1 cellular context compared by ENCODE assay signal in genomic region chr1:178418284-178418955, GRCh38.
TF ChIP-seq lines count a peak whose summit lies in the region.

No MANE protein-coding gene starts in this region.

TF ChIP-seq in GM12878, 131 proteins besides CTCF, POLR2A, EP300 and RAD21 (continued from another document):
- TF ChIP-seq TCF3 (IDR thresholded peaks at IDR 0.05; ENCODE audit: borderline replicate concordance, insufficient read depth, low read depth, low read length) (no peak), FOXK2 (IDR thresholded peaks at IDR 0.05) (no peak), RELA (IDR thresholded peaks at IDR 0.05; ENCODE audit: borderline replicate concordance, partially characterized antibody) (no peak), RB1 (IDR thresholded peaks at IDR 0.05; ENCODE audit: borderline replicate concordance) (no peak), ZNF384 (IDR thresholded peaks at IDR 0.05; ENCODE audit: borderline replicate concordance, low read depth, low read length) (no peak), MXI1 (IDR thresholded peaks at IDR 0.05; ENCODE audit: low read depth, low read length) (no peak), BHLHE40 (IDR thresholded peaks at IDR 0.05; ENCODE audit: borderline replicate concordance in 1 of 2, low read depth in 2 of 2, low read length in 1 of 2) (peak in 1 of 2 experiments; percentile 81; a peak in 2 of 4 replicates), ZBED1 (IDR thresholded peaks at IDR 0.05; ENCODE audit: borderline replicate concordance) (no peak), GATAD2B (conservative IDR thresholded peaks at IDR 0.05; ENCODE audit: low read depth) (no peak), NFXL1 (IDR thresholded peaks at IDR 0.05; ENCODE audit: borderline replicate concordance) (no peak), ZNF687 (IDR thresholded peaks at IDR 0.05) (0 out of 2 replicates have a peak, but pooled peaks have one; percentile 19), SMARCA5 (IDR thresholded peaks at IDR 0.05) (no peak), SREBF1 (IDR thresholded peaks at IDR 0.05; ENCODE audit: low read length) (no peak), SMAD5 (IDR thresholded peaks at IDR 0.05; ENCODE audit: low read depth) (no peak), POU2F2 (IDR thresholded peaks at IDR 0.05; ENCODE audit: borderline replicate concordance, low read depth, low read length) (no peak), CHD4 (IDR thresholded peaks at IDR 0.05) (no peak), RAD51 (IDR thresholded peaks at IDR 0.05) (peak; percentile 99), ZSCAN29 (IDR thresholded peaks at IDR 0.05) (no peak), MYC (IDR thresholded peaks at IDR 0.05; ENCODE audit: insufficient read depth, insufficient read length, insufficient replicate concordance, low read length, severe bottlenecking) (no peak), SPI1 (IDR thresholded peaks at IDR 0.05; ENCODE audit: borderline replicate concordance, insufficient read depth, low read depth, low read length) (peak; percentile 65), PML (IDR thresholded peaks at IDR 0.05; ENCODE audit: low read length) (no peak), BMI1 (IDR thresholded peaks at IDR 0.05; ENCODE audit: borderline replicate concordance) (no peak), PRDM15 (CRISPR knock-in tag; IDR thresholded peaks at IDR 0.05) (peak; percentile 57; the same call in 1 of the 2 replicates), CBX3 (IDR thresholded peaks at IDR 0.05; ENCODE audit: borderline replicate concordance, low read depth) (no peak), MTA3 (IDR thresholded peaks at IDR 0.05; ENCODE audit: borderline replicate concordance, low read length) (no peak), YY1 (IDR thresholded peaks at IDR 0.05; ENCODE audit: low read depth, low read length) (no peak), YBX1 (IDR thresholded peaks at IDR 0.05) (no peak), TCF12 (IDR thresholded peaks at IDR 0.05; ENCODE audit: low read depth, low read length) (no peak)
- TF ChIP-seq, protein P1, sequence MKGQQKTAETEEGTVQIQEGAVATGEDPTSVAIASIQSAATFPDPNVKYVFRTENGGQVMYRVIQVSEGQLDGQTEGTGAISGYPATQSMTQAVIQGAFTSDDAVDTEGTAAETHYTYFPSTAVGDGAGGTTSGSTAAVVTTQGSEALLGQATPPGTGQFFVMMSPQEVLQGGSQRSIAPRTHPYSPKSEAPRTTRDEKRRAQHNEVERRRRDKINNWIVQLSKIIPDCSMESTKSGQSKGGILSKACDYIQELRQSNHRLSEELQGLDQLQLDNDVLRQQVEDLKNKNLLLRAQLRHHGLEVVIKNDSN (IDR thresholded peaks at IDR 0.05; ENCODE audit: borderline replicate concordance, extremely low read length, insufficient read depth, low read depth, low read length): no peak
- TF ChIP-seq, protein P2, sequence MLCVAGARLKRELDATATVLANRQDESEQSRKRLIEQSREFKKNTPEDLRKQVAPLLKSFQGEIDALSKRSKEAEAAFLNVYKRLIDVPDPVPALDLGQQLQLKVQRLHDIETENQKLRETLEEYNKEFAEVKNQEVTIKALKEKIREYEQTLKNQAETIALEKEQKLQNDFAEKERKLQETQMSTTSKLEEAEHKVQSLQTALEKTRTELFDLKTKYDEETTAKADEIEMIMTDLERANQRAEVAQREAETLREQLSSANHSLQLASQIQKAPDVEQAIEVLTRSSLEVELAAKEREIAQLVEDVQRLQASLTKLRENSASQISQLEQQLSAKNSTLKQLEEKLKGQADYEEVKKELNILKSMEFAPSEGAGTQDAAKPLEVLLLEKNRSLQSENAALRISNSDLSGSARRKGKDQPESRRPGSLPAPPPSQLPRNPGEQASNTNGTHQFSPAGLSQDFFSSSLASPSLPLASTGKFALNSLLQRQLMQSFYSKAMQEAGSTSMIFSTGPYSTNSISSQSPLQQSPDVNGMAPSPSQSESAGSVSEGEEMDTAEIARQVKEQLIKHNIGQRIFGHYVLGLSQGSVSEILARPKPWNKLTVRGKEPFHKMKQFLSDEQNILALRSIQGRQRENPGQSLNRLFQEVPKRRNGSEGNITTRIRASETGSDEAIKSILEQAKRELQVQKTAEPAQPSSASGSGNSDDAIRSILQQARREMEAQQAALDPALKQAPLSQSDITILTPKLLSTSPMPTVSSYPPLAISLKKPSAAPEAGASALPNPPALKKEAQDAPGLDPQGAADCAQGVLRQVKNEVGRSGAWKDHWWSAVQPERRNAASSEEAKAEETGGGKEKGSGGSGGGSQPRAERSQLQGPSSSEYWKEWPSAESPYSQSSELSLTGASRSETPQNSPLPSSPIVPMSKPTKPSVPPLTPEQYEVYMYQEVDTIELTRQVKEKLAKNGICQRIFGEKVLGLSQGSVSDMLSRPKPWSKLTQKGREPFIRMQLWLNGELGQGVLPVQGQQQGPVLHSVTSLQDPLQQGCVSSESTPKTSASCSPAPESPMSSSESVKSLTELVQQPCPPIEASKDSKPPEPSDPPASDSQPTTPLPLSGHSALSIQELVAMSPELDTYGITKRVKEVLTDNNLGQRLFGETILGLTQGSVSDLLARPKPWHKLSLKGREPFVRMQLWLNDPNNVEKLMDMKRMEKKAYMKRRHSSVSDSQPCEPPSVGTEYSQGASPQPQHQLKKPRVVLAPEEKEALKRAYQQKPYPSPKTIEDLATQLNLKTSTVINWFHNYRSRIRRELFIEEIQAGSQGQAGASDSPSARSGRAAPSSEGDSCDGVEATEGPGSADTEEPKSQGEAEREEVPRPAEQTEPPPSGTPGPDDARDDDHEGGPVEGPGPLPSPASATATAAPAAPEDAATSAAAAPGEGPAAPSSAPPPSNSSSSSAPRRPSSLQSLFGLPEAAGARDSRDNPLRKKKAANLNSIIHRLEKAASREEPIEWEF (IDR thresholded peaks at IDR 0.05; ENCODE audit: insufficient replicate concordance, low read depth, low read length): no peak
- TF ChIP-seq, protein P3, sequence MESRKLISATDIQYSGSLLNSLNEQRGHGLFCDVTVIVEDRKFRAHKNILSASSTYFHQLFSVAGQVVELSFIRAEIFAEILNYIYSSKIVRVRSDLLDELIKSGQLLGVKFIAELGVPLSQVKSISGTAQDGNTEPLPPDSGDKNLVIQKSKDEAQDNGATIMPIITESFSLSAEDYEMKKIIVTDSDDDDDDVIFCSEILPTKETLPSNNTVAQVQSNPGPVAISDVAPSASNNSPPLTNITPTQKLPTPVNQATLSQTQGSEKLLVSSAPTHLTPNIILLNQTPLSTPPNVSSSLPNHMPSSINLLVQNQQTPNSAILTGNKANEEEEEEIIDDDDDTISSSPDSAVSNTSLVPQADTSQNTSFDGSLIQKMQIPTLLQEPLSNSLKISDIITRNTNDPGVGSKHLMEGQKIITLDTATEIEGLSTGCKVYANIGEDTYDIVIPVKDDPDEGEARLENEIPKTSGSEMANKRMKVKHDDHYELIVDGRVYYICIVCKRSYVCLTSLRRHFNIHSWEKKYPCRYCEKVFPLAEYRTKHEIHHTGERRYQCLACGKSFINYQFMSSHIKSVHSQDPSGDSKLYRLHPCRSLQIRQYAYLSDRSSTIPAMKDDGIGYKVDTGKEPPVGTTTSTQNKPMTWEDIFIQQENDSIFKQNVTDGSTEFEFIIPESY (IDR thresholded peaks at IDR 0.05): no peak
- TF ChIP-seq, protein P4, sequence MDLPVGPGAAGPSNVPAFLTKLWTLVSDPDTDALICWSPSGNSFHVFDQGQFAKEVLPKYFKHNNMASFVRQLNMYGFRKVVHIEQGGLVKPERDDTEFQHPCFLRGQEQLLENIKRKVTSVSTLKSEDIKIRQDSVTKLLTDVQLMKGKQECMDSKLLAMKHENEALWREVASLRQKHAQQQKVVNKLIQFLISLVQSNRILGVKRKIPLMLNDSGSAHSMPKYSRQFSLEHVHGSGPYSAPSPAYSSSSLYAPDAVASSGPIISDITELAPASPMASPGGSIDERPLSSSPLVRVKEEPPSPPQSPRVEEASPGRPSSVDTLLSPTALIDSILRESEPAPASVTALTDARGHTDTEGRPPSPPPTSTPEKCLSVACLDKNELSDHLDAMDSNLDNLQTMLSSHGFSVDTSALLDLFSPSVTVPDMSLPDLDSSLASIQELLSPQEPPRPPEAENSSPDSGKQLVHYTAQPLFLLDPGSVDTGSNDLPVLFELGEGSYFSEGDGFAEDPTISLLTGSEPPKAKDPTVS (IDR thresholded peaks at IDR 0.05; ENCODE audit: low read depth, low read length): no peak
- TF ChIP-seq, protein P5, sequence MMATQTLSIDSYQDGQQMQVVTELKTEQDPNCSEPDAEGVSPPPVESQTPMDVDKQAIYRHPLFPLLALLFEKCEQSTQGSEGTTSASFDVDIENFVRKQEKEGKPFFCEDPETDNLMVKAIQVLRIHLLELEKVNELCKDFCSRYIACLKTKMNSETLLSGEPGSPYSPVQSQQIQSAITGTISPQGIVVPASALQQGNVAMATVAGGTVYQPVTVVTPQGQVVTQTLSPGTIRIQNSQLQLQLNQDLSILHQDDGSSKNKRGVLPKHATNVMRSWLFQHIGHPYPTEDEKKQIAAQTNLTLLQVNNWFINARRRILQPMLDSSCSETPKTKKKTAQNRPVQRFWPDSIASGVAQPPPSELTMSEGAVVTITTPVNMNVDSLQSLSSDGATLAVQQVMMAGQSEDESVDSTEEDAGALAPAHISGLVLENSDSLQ (IDR thresholded peaks at IDR 0.05): no peak
